ENCODE assay signal across 8 cellular contexts in genomic region chr20:25399038-25399430, GRCh38. TPM values are rescaled to one million over a fixed set of nuclear protein-coding genes. Genes with fewer than 3 reads are reported as not detected.
A peak's percentile ranks its signal among the peaks of the same experiment; 100 is the strongest.
DNase-seq lines count a peak whose midpoint lies in the region; ATAC-seq lines count a peak whose summit lies in the region.

No MANE protein-coding gene starts in this region.

- H3K27me3 ChIP-seq in effector memory CD4-positive, alpha-beta T cell (replicated peaks; ENCODE audit: control insufficient read depth, insufficient read depth, low read length, poor library complexity, severe bottlenecking), result no peaks in the 10 kb centered on the region

- no peak overlapping the region for H3K27ac ChIP-seq in effector memory CD4-positive, alpha-beta T cell (ENCODE audit: insufficient read depth, low read length, poor library complexity, severe bottlenecking)

- no peaks in the 10 kb centered on the region for H3K27me3 Mint-ChIP-seq in activated T-cell treated with anti-CD3 and anti-CD28 coated beads, Interleukin-2, amount 50 U/mL, for 72 hours (ENCODE audit: low read depth)
- H3K27me3 Mint-ChIP-seq in activated T-cell treated with anti-CD3 and anti-CD28 coated beads, Interleukin-2, amount 50 U/mL, for 24 hours, result no peaks in the 10 kb centered on the region
- peaks cover 25% of the 10 kb centered on the region for H3K27me3 Mint-ChIP-seq in activated naive CD4-positive, alpha-beta T cell treated with anti-CD3 and anti-CD28 coated beads, Interleukin-2, amount 10 ng/mL, durations not matched to agents 7 days and 5 days

- H3K9me3 ChIP-seq in effector memory CD4-positive, alpha-beta T cell (ENCODE audit: control insufficient read depth, low read length), result peaks cover 9% of the 10 kb centered on the region

- peaks cover 5 to 8% of the 10 kb centered on the region in 2 donors for H3K9me3 Mint-ChIP-seq in activated T-cell treated with anti-CD3 and anti-CD28 coated beads, Interleukin-2, amount 50 U/mL, for 72 hours
- peaks cover 11% of the 10 kb centered on the region for H3K9me3 Mint-ChIP-seq in activated T-cell treated with anti-CD3 and anti-CD28 coated beads, Interleukin-2, amount 50 U/mL, for 24 hours
- peaks cover 20% of the 10 kb centered on the region for H3K9me3 Mint-ChIP-seq in activated naive CD4-positive, alpha-beta T cell treated with anti-CD3 and anti-CD28 coated beads, Interleukin-2, amount 10 ng/mL, durations not matched to agents 7 days and 5 days

- H3K4me3 Mint-ChIP-seq in activated T-cell treated with anti-CD3 and anti-CD28 coated beads, Interleukin-2, amount 50 U/mL, for 72 hours, result no peak overlapping the region
- no peak overlapping the region for H3K4me3 Mint-ChIP-seq in activated T-cell treated with anti-CD3 and anti-CD28 coated beads, Interleukin-2, amount 50 U/mL, for 24 hours
- H3K4me3 Mint-ChIP-seq in activated naive CD4-positive, alpha-beta T cell treated with anti-CD3 and anti-CD28 coated beads, Interleukin-2, amount 10 ng/mL, durations not matched to agents 7 days and 5 days, result no peak overlapping the region

- DNase-seq in activated T-cell treated with anti-CD3 and anti-CD28 coated beads, Interleukin-2, amount 50 U/mL, for 72 hours, result peak in 1 of 2 donors; percentile 29
- DNase-seq in activated T-cell treated with anti-CD3 and anti-CD28 coated beads, Interleukin-2, amount 50 U/mL, for 24 hours, result no peak
- DNase-seq in NCI-H510A treated with DMSO at 0.1 percent for 48 hours (lab: John Stamatoyannopoulos, UW) (peak; percentile 95), left cardiac atrium (no peak), pulmonary artery endothelial cell (ENCODE audit: low read depth, low spot score) (peak; percentile 41)
- peak; percentile 37 for DNase-seq in activated naive CD4-positive, alpha-beta T cell treated with anti-CD3 and anti-CD28 coated beads, Interleukin-2, amount 10 ng/mL, durations not matched to agents 7 days and 5 days
- DNase-seq in effector memory CD4-positive, alpha-beta T cell, result no peak

- CTCF ChIA-PET in activated naive CD4-positive, alpha-beta T cell treated with anti-CD3 and anti-CD28 coated beads, Interleukin-2, amount 10 ng/mL, durations not matched to agents 7 days and 5 days (lab: Charles Lee), result interaction anchor here (1.0 to 3.7 kb wide), 16 partner anchors 9 to 405 kb away, joined by 3 to 33 read pairs (median 4); partner anchors contain the start of genes GINS1 and PYGB

- ATAC-seq in activated T-cell treated with anti-CD3 and anti-CD28 coated beads, Interleukin-2, amount 50 U/mL, for 72 hours (replicated peaks in 1 of 2), result peak; percentile 47 to 49
- ATAC-seq in HG03460 (IDR thresholded peaks at IDR 0.05; ENCODE audit: unreplicated experiment) (peak; percentile 88), left cardiac atrium (peak; percentile 83 to 84)

- H3K4me1 ChIP-seq in effector memory CD4-positive, alpha-beta T cell (ENCODE audit: control insufficient read depth, insufficient read depth, low read length, poor library complexity, severe bottlenecking), result no peaks in the 10 kb centered on the region

- no peaks in the 10 kb centered on the region for H3K36me3 ChIP-seq in effector memory CD4-positive, alpha-beta T cell (ENCODE audit: control insufficient read depth, insufficient read depth, low read length)

- peaks cover 6 to 7% of the 10 kb centered on the region in 2 donors for H3K36me3 Mint-ChIP-seq in activated T-cell treated with anti-CD3 and anti-CD28 coated beads, Interleukin-2, amount 50 U/mL, for 72 hours (ENCODE audit: insufficient read depth in 2 of 2)
- no peaks in the 10 kb centered on the region for H3K36me3 Mint-ChIP-seq in activated T-cell treated with anti-CD3 and anti-CD28 coated beads, Interleukin-2, amount 50 U/mL, for 24 hours (ENCODE audit: low read depth)
- no peaks in the 10 kb centered on the region for H3K36me3 Mint-ChIP-seq in activated naive CD4-positive, alpha-beta T cell treated with anti-CD3 and anti-CD28 coated beads, Interleukin-2, amount 10 ng/mL, durations not matched to agents 7 days and 5 days

- no peak overlapping the region for H3K4me3 ChIP-seq in effector memory CD4-positive, alpha-beta T cell (ENCODE audit: insufficient read depth, low read depth, low read length, poor library complexity, severe bottlenecking)

- intact Hi-C loops in left cardiac atrium (cut with DNase I), result loop anchor here (2.0 to 10.0 kb wide), 3 partner anchors 77 to 406 kb away; partner anchors contain the start of gene APMAP (in 1 of the 2)

- H3K4me1 Mint-ChIP-seq in activated T-cell treated with anti-CD3 and anti-CD28 coated beads, Interleukin-2, amount 50 U/mL, for 72 hours (ENCODE audit: low read depth), result no peaks in the 10 kb centered on the region
- no peaks in the 10 kb centered on the region for H3K4me1 Mint-ChIP-seq in activated T-cell treated with anti-CD3 and anti-CD28 coated beads, Interleukin-2, amount 50 U/mL, for 24 hours (ENCODE audit: low read depth)
- no peaks in the 10 kb centered on the region for H3K4me1 Mint-ChIP-seq in activated naive CD4-positive, alpha-beta T cell treated with anti-CD3 and anti-CD28 coated beads, Interleukin-2, amount 10 ng/mL, durations not matched to agents 7 days and 5 days

- H3K27ac Mint-ChIP-seq in activated T-cell treated with anti-CD3 and anti-CD28 coated beads, Interleukin-2, amount 50 U/mL, for 72 hours, result no peak overlapping the region
- H3K27ac Mint-ChIP-seq in activated T-cell treated with anti-CD3 and anti-CD28 coated beads, Interleukin-2, amount 50 U/mL, for 24 hours, result no peak overlapping the region
- H3K27ac Mint-ChIP-seq in activated naive CD4-positive, alpha-beta T cell treated with anti-CD3 and anti-CD28 coated beads, Interleukin-2, amount 10 ng/mL, durations not matched to agents 7 days and 5 days, result no peak overlapping the region

RNA-seq across cellular contexts. Expression of gene ABHD12, which starts 8.4 kb away (rescaled TPM):
- 10 to 100 TPM; 25.5 to 26.5 TPM for total RNA-seq in activated T-cell treated with anti-CD3 and anti-CD28 coated beads, Interleukin-2, amount 50 U/mL, for 72 hours
- total RNA-seq in left cardiac atrium (10 to 100 TPM; 22.6 to 30.2 TPM), pulmonary artery endothelial cell (25.9 and 30.1 TPM in 2 replicates)

RNA-seq across cellular contexts. Expression of gene GINS1, which starts 8.4 kb away (rescaled TPM):
- total RNA-seq in activated T-cell treated with anti-CD3 and anti-CD28 coated beads, Interleukin-2, amount 50 U/mL, for 72 hours, result 10 to 100 TPM; 22.4 to 24.3 TPM
- total RNA-seq in left cardiac atrium (1 to 10 TPM in 1 of 2 donors, under 1 TPM in 1; 0.73 to 1.6 TPM), pulmonary artery endothelial cell (20.0 and 34.6 TPM in 2 replicates)

Comparison
In these comparisons a context has a peak if more than half of its experiments do, and no peak if none do; other contexts are left out.
1. DNase-seq: peak in NCI-H510A treated with DMSO at 0.1 percent for 48 hours (single experiment), activated naive CD4-positive, alpha-beta T cell treated with anti-CD3 and anti-CD28 coated beads, Interleukin-2, amount 10 ng/mL, durations not matched to agents 7 days and 5 days (single experiment) and pulmonary artery endothelial cell (single experiment); none in activated T-cell treated with anti-CD3 and anti-CD28 coated beads, Interleukin-2, amount 50 U/mL, for 24 hours (single experiment), left cardiac atrium (single experiment) and effector memory CD4-positive, alpha-beta T cell (0 of 3).
2. Peak in every context shown above with its lines, with median percentiles within 50 percentile points of each other: ATAC-seq.